In genomic region chr1:162905759-162906158, GRCh38 we compare ENCODE assay signal across 11 cellular contexts. TPM values are rescaled to one million over a fixed set of nuclear protein-coding genes. Genes with fewer than 3 reads are reported as not detected.
DNase-seq lines count a peak whose midpoint lies in the region; ATAC-seq and TF ChIP-seq lines count a peak whose summit lies in the region.
"Had no signal": no experiment of that assay in that cellular context is flagged by ENCODE, and none has a peak within 500 bp of the region (broad histone marks: within the 10 kb centered on the region; RNA-seq: fewer than 3 reads in every experiment).

No MANE protein-coding gene starts in this region.

- H3K4me2 ChIP-seq in GM23338 (no peak overlapping the region), Karpas-422 (ENCODE audit: low read depth, low read length, poor library complexity, severe bottlenecking) (no peak overlapping the region)

- H3K4me1 ChIP-seq in GM23338 (ENCODE audit: insufficient read depth), result no peaks in the 10 kb centered on the region
- peaks cover 6% of the 10 kb centered on the region for H3K4me1 ChIP-seq in Karpas-422 (ENCODE audit: low read length)

- H3K9me2 ChIP-seq in GM23338 (ENCODE audit: insufficient read depth), result peaks cover 5% of the 10 kb centered on the region; the same call in 1 of the 2 replicates
- H3K9me2 ChIP-seq in Karpas-422 (replicated peaks; ENCODE audit: insufficient read depth, low read length), result no peaks in the 10 kb centered on the region

- H3K4me3 ChIP-seq in retinal pigment epithelial cell (ENCODE audit: low read length) (no peak overlapping the region), GM23338 (no peak overlapping the region), Karpas-422 (ENCODE audit: low read length) (no peak overlapping the region)

- ATAC-seq in esophagus mucosa (peak; percentile 85), GM23338 (no peak)
- ATAC-seq: activated CD8-positive, alpha-beta memory T cell treated with anti-CD3 and anti-CD28 coated beads, Interleukin-2, amount 10 ng/mL, durations not matched to agents 7 days and 5 days had no signal

- peaks cover 7% of the 10 kb centered on the region; the same call in 2 of the 3 replicates for H3K4me1 Mint-ChIP-seq in GM23338
- H3K4me1 Mint-ChIP-seq: activated CD8-positive, alpha-beta memory T cell treated with anti-CD3 and anti-CD28 coated beads, Interleukin-2, amount 10 ng/mL, durations not matched to agents 7 days and 5 days had no signal

- H3K4me3 Mint-ChIP-seq in GM23338, result no peak overlapping the region
- H3K4me3 Mint-ChIP-seq: activated CD8-positive, alpha-beta memory T cell treated with anti-CD3 and anti-CD28 coated beads, Interleukin-2, amount 10 ng/mL, durations not matched to agents 7 days and 5 days had no signal

- no peaks in the 10 kb centered on the region for H4K20me1 ChIP-seq in GM23338 (replicated peaks; ENCODE audit: insufficient read depth)
- no peaks in the 10 kb centered on the region for H4K20me1 ChIP-seq in Karpas-422 (ENCODE audit: insufficient read depth, low read depth, low read length)

- no peaks in the 10 kb centered on the region for H3K27me3 ChIP-seq in GM23338 (ENCODE audit: insufficient read depth)
- H3K27me3 ChIP-seq in Karpas-422 (ENCODE audit: low read length), result no peaks in the 10 kb centered on the region

- H3F3A ChIP-seq in GM23338 (replicated peaks; ENCODE audit: low read depth), result no peaks in the 10 kb centered on the region

- H3K9me3 ChIP-seq in Karpas-422 (ENCODE audit: low read length), result no peaks in the 10 kb centered on the region

- DNase-seq in GM04503 (ENCODE audit: low read depth) (peak; percentile 55), OCI-M1 (lab: John Stamatoyannopoulos, UW) (peak; percentile 19), retinal pigment epithelial cell (ENCODE audit: low read depth) (peak; percentile 98), GM23338 (ENCODE audit: low spot score) (no peak), Karpas-422 (no peak), epidermal melanocyte (ENCODE audit: insufficient read length, low spot score) (no peak)
- DNase-seq in activated CD4-positive, CD25-positive, alpha-beta regulatory T cell (lab: John Stamatoyannopoulos, UW), result no peak
- DNase-seq: activated CD8-positive, alpha-beta memory T cell treated with anti-CD3 and anti-CD28 coated beads, Interleukin-2, amount 10 ng/mL, durations not matched to agents 7 days and 5 days; NCI-H1105 treated with DMSO at 0.1 percent for 48 hours had no signal

- H3K9me3 Mint-ChIP-seq in GM23338, result no peaks in the 10 kb centered on the region

- H3K27ac ChIP-seq in GM23338 (ENCODE audit: low read depth) (no peak overlapping the region), Karpas-422 (ENCODE audit: low read length) (no peak overlapping the region)

- no peaks in the 10 kb centered on the region for H3K27me3 Mint-ChIP-seq in GM23338 (ENCODE audit: insufficient read depth, low read depth, poor library complexity)

- H2AFZ ChIP-seq in GM23338, result no peak overlapping the region
- H2AFZ ChIP-seq in Karpas-422 (ENCODE audit: low read length), result no peak overlapping the region

- no peaks in the 10 kb centered on the region for H3K36me3 ChIP-seq in GM23338 (ENCODE audit: insufficient read depth)
- H3K36me3 ChIP-seq in Karpas-422 (ENCODE audit: insufficient read depth, low read length), result no peaks in the 10 kb centered on the region

- TF ChIP-seq CTCF in retinal pigment epithelial cell (conservative IDR thresholded peaks at IDR 0.05; ENCODE audit: low read depth, low read length), result no peak
- no peak for TF ChIP-seq CTCF in GM23338 (conservative IDR thresholded peaks at IDR 0.05; ENCODE audit: low read depth in 2 of 2)

- no peaks in the 10 kb centered on the region for H3K36me3 Mint-ChIP-seq in GM23338 (ENCODE audit: low read depth)
- H3K36me3 Mint-ChIP-seq: activated CD8-positive, alpha-beta memory T cell treated with anti-CD3 and anti-CD28 coated beads, Interleukin-2, amount 10 ng/mL, durations not matched to agents 7 days and 5 days had no signal

- no peak overlapping the region for H3K27ac Mint-ChIP-seq in GM23338
- H3K27ac Mint-ChIP-seq: activated CD8-positive, alpha-beta memory T cell treated with anti-CD3 and anti-CD28 coated beads, Interleukin-2, amount 10 ng/mL, durations not matched to agents 7 days and 5 days had no signal

- H3K9ac ChIP-seq in Karpas-422 (ENCODE audit: low read length), result no peak overlapping the region

- H3K79me2 ChIP-seq in GM23338 (replicated peaks; ENCODE audit: insufficient read depth) (no peaks in the 10 kb centered on the region), Karpas-422 (ENCODE audit: low read length) (no peaks in the 10 kb centered on the region)

TF ChIP-seq in GM23338, 12 proteins besides CTCF, POLR2A, EP300 and RAD21 (continues in another document):
- TF ChIP-seq, protein P1, sequence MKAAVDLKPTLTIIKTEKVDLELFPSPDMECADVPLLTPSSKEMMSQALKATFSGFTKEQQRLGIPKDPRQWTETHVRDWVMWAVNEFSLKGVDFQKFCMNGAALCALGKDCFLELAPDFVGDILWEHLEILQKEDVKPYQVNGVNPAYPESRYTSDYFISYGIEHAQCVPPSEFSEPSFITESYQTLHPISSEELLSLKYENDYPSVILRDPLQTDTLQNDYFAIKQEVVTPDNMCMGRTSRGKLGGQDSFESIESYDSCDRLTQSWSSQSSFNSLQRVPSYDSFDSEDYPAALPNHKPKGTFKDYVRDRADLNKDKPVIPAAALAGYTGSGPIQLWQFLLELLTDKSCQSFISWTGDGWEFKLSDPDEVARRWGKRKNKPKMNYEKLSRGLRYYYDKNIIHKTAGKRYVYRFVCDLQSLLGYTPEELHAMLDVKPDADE (IDR thresholded peaks at IDR 0.05), result no peak
- TF ChIP-seq CREB1 (CRISPR knock-in tag; IDR thresholded peaks at IDR 0.05; ENCODE audit: low read depth) (no peak), STAT1 (IDR thresholded peaks at IDR 0.05; ENCODE audit: unreplicated experiment) (no peak), NANOG (IDR thresholded peaks at IDR 0.05; ENCODE audit: borderline replicate concordance) (no peak), EZH2 (IDR thresholded peaks at IDR 0.05; ENCODE audit: low read depth, unreplicated experiment) (no peak), EZH2phosphoT487 (IDR thresholded peaks at IDR 0.05; ENCODE audit: unreplicated experiment) (no peak)
- TF ChIP-seq, protein P2, sequence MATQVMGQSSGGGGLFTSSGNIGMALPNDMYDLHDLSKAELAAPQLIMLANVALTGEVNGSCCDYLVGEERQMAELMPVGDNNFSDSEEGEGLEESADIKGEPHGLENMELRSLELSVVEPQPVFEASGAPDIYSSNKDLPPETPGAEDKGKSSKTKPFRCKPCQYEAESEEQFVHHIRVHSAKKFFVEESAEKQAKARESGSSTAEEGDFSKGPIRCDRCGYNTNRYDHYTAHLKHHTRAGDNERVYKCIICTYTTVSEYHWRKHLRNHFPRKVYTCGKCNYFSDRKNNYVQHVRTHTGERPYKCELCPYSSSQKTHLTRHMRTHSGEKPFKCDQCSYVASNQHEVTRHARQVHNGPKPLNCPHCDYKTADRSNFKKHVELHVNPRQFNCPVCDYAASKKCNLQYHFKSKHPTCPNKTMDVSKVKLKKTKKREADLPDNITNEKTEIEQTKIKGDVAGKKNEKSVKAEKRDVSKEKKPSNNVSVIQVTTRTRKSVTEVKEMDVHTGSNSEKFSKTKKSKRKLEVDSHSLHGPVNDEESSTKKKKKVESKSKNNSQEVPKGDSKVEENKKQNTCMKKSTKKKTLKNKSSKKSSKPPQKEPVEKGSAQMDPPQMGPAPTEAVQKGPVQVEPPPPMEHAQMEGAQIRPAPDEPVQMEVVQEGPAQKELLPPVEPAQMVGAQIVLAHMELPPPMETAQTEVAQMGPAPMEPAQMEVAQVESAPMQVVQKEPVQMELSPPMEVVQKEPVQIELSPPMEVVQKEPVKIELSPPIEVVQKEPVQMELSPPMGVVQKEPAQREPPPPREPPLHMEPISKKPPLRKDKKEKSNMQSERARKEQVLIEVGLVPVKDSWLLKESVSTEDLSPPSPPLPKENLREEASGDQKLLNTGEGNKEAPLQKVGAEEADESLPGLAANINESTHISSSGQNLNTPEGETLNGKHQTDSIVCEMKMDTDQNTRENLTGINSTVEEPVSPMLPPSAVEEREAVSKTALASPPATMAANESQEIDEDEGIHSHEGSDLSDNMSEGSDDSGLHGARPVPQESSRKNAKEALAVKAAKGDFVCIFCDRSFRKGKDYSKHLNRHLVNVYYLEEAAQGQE (IDR thresholded peaks at IDR 0.05; ENCODE audit: unreplicated experiment), result no peak

RNA-seq across cellular contexts. Expression of gene CCDC190, which starts 44.8 kb away (rescaled TPM):
- total RNA-seq in esophagus mucosa, result 0.32 TPM
- not detected in 2 replicates for total RNA-seq in GM23338 (2014; rRNA removed; shearing (Covaris generic))
- polyA plus RNA-seq in GM23338 (2016; fragmentation: Nextera tagmentation; extraction: Ambion mirVana), result not detected in 2 replicates
- not detected in 2 replicates for total RNA-seq in Karpas-422 (2014; rRNA removed; shearing (Covaris generic); ENCODE audit: low replicate concordance)
- total RNA-seq: activated CD8-positive, alpha-beta memory T cell treated with anti-CD3 and anti-CD28 coated beads, Interleukin-2, amount 10 ng/mL, durations not matched to agents 7 days and 5 days; SK-MEL-5 had no signal

Comparison
In these comparisons a context has a peak if more than half of its experiments do, and no peak if none do; other contexts are left out.
1. DNase-seq: peak in GM04503 (single experiment), OCI-M1 (single experiment) and retinal pigment epithelial cell (single experiment); none in GM23338 (single experiment), Karpas-422 (single experiment), activated CD4-positive, CD25-positive, alpha-beta regulatory T cell (0 of 4) and epidermal melanocyte (single experiment).